In genomic region chr16:89093252-89093601, GRCh38 we compare ENCODE assay signal across 8 cellular contexts. TPM values are rescaled to one million over a fixed set of nuclear protein-coding genes. Genes with fewer than 3 reads are reported as not detected.
DNase-seq lines count a peak whose midpoint lies in the region; ATAC-seq, FAIRE-seq and TF ChIP-seq lines count a peak whose summit lies in the region.
"Not testable (repeated sequence)": the region's sequence is repeated elsewhere in the genome, so short reads cannot be mapped to it uniquely, and the experiment has no call there.

No MANE protein-coding gene starts in this region.

- not testable (repeated sequence) for TF ChIP-seq CTCF in ascending aorta (IDR thresholded peaks at IDR 0.05); HepG2 (CRISPR knock-in tag; IDR thresholded peaks at IDR 0.05); osteoblast (IDR thresholded peaks at IDR 0.05; ENCODE audit: extremely low read depth, low read depth, low read length); testis (IDR thresholded peaks at IDR 0.05)

- intact Hi-C loops in ascending aorta (cut with DNase I) = loop anchor here (10.0 kb wide), 2 partner anchors 72 to 122 kb away; partner anchors contain the start of gene ZNF778
- intact Hi-C loops in HepG2 (cut with micrococcal nuclease; ENCODE audit: unreplicated experiment); testis (cut with DNase I; ENCODE audit: low total_unique reads): not testable (repeated sequence)

- not testable (repeated sequence) for TF ChIP-seq POLR2A in HepG2 (IDR thresholded peaks at IDR 0.05; ENCODE audit: insufficient read depth in 1 of 2, low read depth in 2 of 2, low read length in 2 of 2); testis (IDR thresholded peaks at IDR 0.05)

- in situ Hi-C loops in HepG2 (cut with HindIII; ENCODE audit: extremely low pct_ligation_motif_present, low pct_unique_long_range_greater_than_20kb) = not testable (repeated sequence)

- H3K9me3 ChIP-seq in BLaER1 treated with 17β-estradiol and CSF1 and Interleukin-3, amounts not matched to agents 10 nM and 100 nM (replicated peaks in 1 of 11); HUES64 (ENCODE audit: insufficient read depth, low read depth, low read length); T-helper 17 cell (ENCODE audit: control insufficient read depth, low read length, poor library complexity, severe bottlenecking); ascending aorta; esophagus (ENCODE audit: control insufficient read depth in 2 of 2, insufficient read depth in 1 of 2, low read depth in 1 of 2, low read length in 1 of 2); HepG2 (ENCODE audit: low read length); osteoblast (ENCODE audit: low read depth, low read length); testis: not testable (repeated sequence)

- CTCF ChIA-PET in HepG2 (lab: Yijun Ruan, JAX; ENCODE audit: low intra/inter-chr PET ratio, low total read pairs) = not testable (repeated sequence)

- H3K9ac ChIP-seq in BLaER1 treated with 17β-estradiol and CSF1 and Interleukin-3, amounts not matched to agents 10 nM and 100 nM = peak overlapping the region; percentile 92 to 99 (median 97)
- H3K9ac ChIP-seq in HUES64 (ENCODE audit: low read depth, low read length) (peak overlapping the region; percentile 91), HepG2 (ENCODE audit: insufficient read depth, low read depth, low read length) (peak overlapping the region; percentile 87)

- H3K27ac ChIP-seq in BLaER1 treated with 17β-estradiol and CSF1 and Interleukin-3, amounts not matched to agents 10 nM and 100 nM = peak overlapping the region; percentile 84 to 98 (median 92)
- not testable (repeated sequence) for H3K27ac ChIP-seq in HUES64 (ENCODE audit: low read depth, low read length); HepG2 (ENCODE audit: extremely low read length, insufficient read depth, low read length)
- H3K27ac ChIP-seq in ascending aorta = peak overlapping the region; percentile 32 to 70
- H3K27ac ChIP-seq in esophagus (ENCODE audit: low read depth in 2 of 2, low read length in 1 of 2) = peak overlapping the region; percentile 43 to 62
- H3K27ac ChIP-seq in osteoblast (ENCODE audit: low read depth, low read length) = peak overlapping the region; percentile 45
- H3K27ac ChIP-seq in testis = peak overlapping the region; percentile 33 to 77

- POLR2A ChIA-PET in HepG2 (lab: Yijun Ruan, JAX) = interaction anchor here (1.1 to 1.3 kb wide), 4 partner anchors 10 to 154 kb away, joined by 3 to 4 read pairs (median 3); partner anchors contain the start of gene ZNF778

- H3K79me2 ChIP-seq in HepG2 (ENCODE audit: insufficient read depth, low read length) = peaks cover 34% of the 10 kb centered on the region
- peaks cover 45% of the 10 kb centered on the region for H3K79me2 ChIP-seq in osteoblast (ENCODE audit: insufficient read depth, low read length)

- not testable (repeated sequence) for ATAC-seq in T-helper 17 cell, HepG2

- H3K27me3 Mint-ChIP-seq in T-helper 17 cell = peaks cover 24% of the 10 kb centered on the region

- TF ChIP-seq EP300 in HepG2 (IDR thresholded peaks at IDR 0.05; ENCODE audit: low read depth in 2 of 2, low read length in 2 of 2); HepG2 (CRISPR knock-in tag; IDR thresholded peaks at IDR 0.05; ENCODE audit: borderline replicate concordance): not testable (repeated sequence)

- H3K27me3 ChIP-seq in BLaER1 treated with 17β-estradiol and CSF1 and Interleukin-3, amounts not matched to agents 10 nM and 100 nM; ascending aorta; esophagus (ENCODE audit: control insufficient read depth in 1 of 2, insufficient read depth in 2 of 2, low read length in 2 of 2); testis: not testable (repeated sequence)
- H3K27me3 ChIP-seq in HUES64 (ENCODE audit: insufficient read depth, low read length) (peaks cover 34% of the 10 kb centered on the region), HepG2 (ENCODE audit: control insufficient read depth in 1 of 2, insufficient read depth in 2 of 2, low read length in 2 of 2) (peaks cover 3 to 23% of the 10 kb centered on the region in 2 experiments; a peak in 3 of 5 replicates), osteoblast (ENCODE audit: insufficient read depth, low read length) (peaks cover 30% of the 10 kb centered on the region)

- peak overlapping the region; percentile 81 for H3K4me3 Mint-ChIP-seq in T-helper 17 cell

- H4K20me1 ChIP-seq in BLaER1 treated with 17β-estradiol and CSF1 and Interleukin-3, amounts not matched to agents 10 nM and 100 nM = peaks cover 15 to 39% (median 27%) of the 10 kb centered on the region in 11 experiments; a peak in 18 of 22 replicates
- not testable (repeated sequence) for H4K20me1 ChIP-seq in HepG2 (ENCODE audit: insufficient read depth, low read length); osteoblast (ENCODE audit: insufficient read depth, low read length)

- not testable (repeated sequence) for H3K36me3 Mint-ChIP-seq in T-helper 17 cell (ENCODE audit: low read depth)

- not testable (repeated sequence) for DNase-seq in T-helper 17 cell; ascending aorta (ENCODE audit: low spot score in 2 of 2); HepG2 (ENCODE audit: low spot score); osteoblast (ENCODE audit: insufficient read length, low spot score, missing footprints); testis

- not testable (repeated sequence) for TF ChIP-seq RAD21 in HepG2 (CRISPR knock-in tag; IDR thresholded peaks at IDR 0.05)

- peaks cover 38% of the 10 kb centered on the region for H3K4me1 Mint-ChIP-seq in T-helper 17 cell

- H3K4me3 ChIP-seq in BLaER1 treated with 17β-estradiol and CSF1 and Interleukin-3, amounts not matched to agents 10 nM and 100 nM = peak overlapping the region; percentile 76 to 99 (median 96)
- H3K4me3 ChIP-seq in HUES64 (ENCODE audit: low read length) (peak overlapping the region; percentile 99), ascending aorta (peak overlapping the region; percentile 93), esophagus (ENCODE audit: low read depth in 1 of 2, low read length in 2 of 2) (peak overlapping the region; percentile 71 to 93), HepG2 (replicated peaks in 1 of 3; ENCODE audit: insufficient read depth in 1 of 3, low read depth in 2 of 3, low read length in 3 of 3) (peak overlapping the region; percentile 65 to 93 (median 87); a peak in 5 of 6 replicates), osteoblast (ENCODE audit: insufficient read depth, low read length) (peak overlapping the region; percentile 88), testis (peak overlapping the region; percentile 73 to 96)

- peak overlapping the region; percentile 92 to 100 (median 99) for H3K4me2 ChIP-seq in BLaER1 treated with 17β-estradiol and CSF1 and Interleukin-3, amounts not matched to agents 10 nM and 100 nM
- H3K4me2 ChIP-seq in HepG2 (ENCODE audit: low read depth, low read length) (peak overlapping the region; percentile 89), osteoblast (ENCODE audit: insufficient read depth, low read length) (peak overlapping the region; percentile 83)

- FAIRE-seq in HepG2 (lab: Jason Lieb, UNC) = not testable (repeated sequence)

- WGBS in HUES64 = 73% methylated on average over 13 of the region's 15 CpGs
- WGBS in esophagus, 2 donors = 63 to 66% methylated on average over 15 of the region's 15 CpGs
- WGBS in HepG2 (ENCODE audit: low lambda C conversion rate) = 89% methylated on average over 15 of the region's 15 CpGs
- 37 to 49% methylated on average over 15 of the region's 15 CpGs for WGBS in testis, 2 donors

- H3K4me1 ChIP-seq in BLaER1 treated with 17β-estradiol and CSF1 and Interleukin-3, amounts not matched to agents 10 nM and 100 nM = peaks cover 39 to 76% (median 69%) of the 10 kb centered on the region in 10 experiments
- H3K4me1 ChIP-seq in HUES64 (ENCODE audit: insufficient read depth, low read length) (peaks cover 13% of the 10 kb centered on the region), ascending aorta (peaks cover 0 to 21% of the 10 kb centered on the region in 2 donors), esophagus (ENCODE audit: control insufficient read depth in 2 of 2, insufficient read depth in 2 of 2, low read length in 1 of 2) (peaks cover 6 to 13% of the 10 kb centered on the region in 2 donors), HepG2 (ENCODE audit: insufficient read depth, low read length) (peaks cover 78% of the 10 kb centered on the region), osteoblast (ENCODE audit: insufficient read depth, low read length) (peaks cover 10% of the 10 kb centered on the region), testis (peaks cover 17% of the 10 kb centered on the region)

- H3K36me3 ChIP-seq in BLaER1 treated with 17β-estradiol and CSF1 and Interleukin-3, amounts not matched to agents 10 nM and 100 nM = peaks cover 0 to 14% (median 8%) of the 10 kb centered on the region in 11 experiments; a peak in 7 of 22 replicates
- H3K36me3 ChIP-seq in HUES64 (ENCODE audit: insufficient read depth, low read length); ascending aorta; esophagus (ENCODE audit: control insufficient read depth in 2 of 2, insufficient read depth in 2 of 2, low read length in 1 of 2); HepG2 (replicated peaks in 1 of 2; ENCODE audit: control insufficient read depth in 1 of 2, insufficient read depth in 2 of 2, low read length in 2 of 2); osteoblast (ENCODE audit: insufficient read depth, low read length); testis (ENCODE audit: low read depth, missing control alignments): not testable (repeated sequence)

- not testable (repeated sequence) for BruUV-seq in HepG2 (replicated peaks; lab: Mats Ljungman, UMichigan)

- H2AFZ ChIP-seq in HepG2 (ENCODE audit: low read length) = not testable (repeated sequence)
- H2AFZ ChIP-seq in osteoblast (ENCODE audit: low read length) = peak overlapping the region; percentile 91

- H3K27ac Mint-ChIP-seq in T-helper 17 cell = peak overlapping the region; percentile 78

RNA-seq across cellular contexts. Expression of gene ACSF3, which starts 0.4 kb away (rescaled TPM):
- 14.0 TPM for polyA plus RNA-seq in HUES64 (2013, experiment 1 of 2)
- polyA plus RNA-seq in HUES64 (2013, experiment 2 of 2) = 13.9 TPM
- total RNA-seq in T-helper 17 cell = 10 to 100 TPM; 48.0 to 53.6 TPM
- total RNA-seq in ascending aorta = 5.2 TPM
- 10 to 100 TPM; 14.1 to 22.3 TPM for polyA plus RNA-seq in esophagus
- 23.5 and 30.6 TPM in 2 replicates for total RNA-seq in HepG2 (2016; rRNA removed; fragmentation: Illumina TruSeq; extraction: Trizol)
- total RNA-seq in HepG2 (2016; cell fraction: cytosol; rRNA removed; fragmentation: Illumina TruSeq; extraction: Trizol; ENCODE audit: low read depth) = 13.8 and 14.5 TPM in 2 replicates
- total RNA-seq in HepG2 (2016; cell fraction: insoluble cytoplasmic fraction; rRNA removed; fragmentation: Illumina TruSeq; extraction: Trizol) = 22.1 and 29.1 TPM in 2 replicates
- 23.0 and 24.3 TPM in 2 replicates for total RNA-seq in HepG2 (2016; cell fraction: membrane; rRNA removed; fragmentation: Illumina TruSeq; extraction: Trizol)
- 19.3 and 21.6 TPM in 2 replicates for total RNA-seq in HepG2 (2016; cell fraction: nucleus; rRNA removed; fragmentation: Illumina TruSeq; extraction: Trizol)
- 14.9 and 16.5 TPM in 2 replicates for polyA plus RNA-seq in HepG2 (2011; rRNA removed)
- polyA plus RNA-seq in HepG2 (2011; cell fraction: cytosol; rRNA removed) = 11.3 and 15.5 TPM in 2 replicates
- 31.3 and 34.0 TPM in 2 replicates for polyA plus RNA-seq in HepG2 (2011; cell fraction: nucleus; rRNA removed)
- polyA plus RNA-seq in HepG2 (2012) = 16.6 and 17.2 TPM in 2 replicates
- 6.9 and 9.7 TPM in 2 replicates for polyA plus RNA-seq in HepG2 (2016; cell fraction: cytosol; fragmentation: Illumina TruSeq; extraction: Trizol; ENCODE audit: low read depth)
- polyA plus RNA-seq in HepG2 (2016; cell fraction: insoluble cytoplasmic fraction; fragmentation: Illumina TruSeq; extraction: Trizol; ENCODE audit: low read depth) = 21.8 and 22.0 TPM in 2 replicates
- 11.2 and 13.0 TPM in 2 replicates for polyA plus RNA-seq in HepG2 (2016; cell fraction: membrane; fragmentation: Illumina TruSeq; extraction: Trizol; ENCODE audit: low read depth)
- polyA plus RNA-seq in HepG2 (2016; cell fraction: nucleus; fragmentation: Illumina TruSeq; extraction: Trizol; ENCODE audit: insufficient read depth, low read depth) = 37.2 and 38.9 TPM in 2 replicates
- polyA minus RNA-seq in HepG2 (2011; rRNA and poly(A)+ RNA removed; ENCODE audit: low replicate concordance) = 46.7 and 47.0 TPM in 2 replicates
- polyA minus RNA-seq in HepG2 (2011; cell fraction: cytosol; rRNA and poly(A)+ RNA removed) = 22.4 and 32.0 TPM in 2 replicates
- polyA minus RNA-seq in HepG2 (2011; cell fraction: nucleus; rRNA and poly(A)+ RNA removed) = 35.9 and 36.8 TPM in 2 replicates
- 25.6 and 29.3 TPM in 2 replicates for total RNA-seq in osteoblast
- 10 to 100 TPM; 61.0 to 70.1 TPM for total RNA-seq in testis
- 30.3 TPM for polyA plus RNA-seq in testis (ENCODE audit: insufficient read depth, low read depth, low replicate concordance)
